33 cellular contexts compared by ENCODE assay signal in genomic region chr2:21258082-21258481, GRCh38.
DNase-seq lines count a peak whose midpoint lies in the region; ATAC-seq and TF ChIP-seq lines count a peak whose summit lies in the region.
"Had no signal": no experiment of that assay in that cellular context is flagged by ENCODE, and none has a peak within 500 bp of the region (broad histone marks: within the 10 kb centered on the region; RNA-seq: fewer than 3 reads in every experiment).

No MANE protein-coding gene starts in this region.

- H2BK12ac ChIP-seq in H9 (ENCODE audit: insufficient read length, low read depth, low read length), result no peak overlapping the region

- no peak for TF ChIP-seq CTCF in H9 (conservative IDR thresholded peaks at IDR 0.05)
- TF ChIP-seq CTCF in smooth muscle cell (IDR thresholded peaks at IDR 0.05; ENCODE audit: borderline replicate concordance, insufficient read depth, poor library complexity, severe bottlenecking), result no peak
- TF ChIP-seq CTCF in RWPE1 (conservative IDR thresholded peaks at IDR 0.05; ENCODE audit: low read depth), result no peak

- H3K79me2 ChIP-seq in H9 (ENCODE audit: insufficient read depth, low read length) (no peaks in the 10 kb centered on the region), smooth muscle cell (ENCODE audit: low read depth) (no peaks in the 10 kb centered on the region)

- no peak overlapping the region for H3K18ac ChIP-seq in H9 (ENCODE audit: insufficient read length, low read depth, low read length)

- H3K9me3 ChIP-seq in H9 (ENCODE audit: control insufficient read depth, low read depth, low read length), result no peaks in the 10 kb centered on the region
- no peaks in the 10 kb centered on the region for H3K9me3 ChIP-seq in smooth muscle cell (replicated peaks; ENCODE audit: low read depth)
- H3K9me3 ChIP-seq: BLaER1 treated with 17β-estradiol and CSF1 and Interleukin-3, amounts not matched to agents 10 nM and 100 nM; colonic mucosa; left ventricle myocardium inferior had no signal

- no peak overlapping the region for H4K91ac ChIP-seq in H9 (ENCODE audit: insufficient read length, low read depth, low read length)

- no peak overlapping the region for H4K8ac ChIP-seq in H9 (replicated peaks; ENCODE audit: insufficient read length, low read depth, low read length)

- ATAC-seq in GM18861 (IDR thresholded peaks at IDR 0.05; ENCODE audit: unreplicated experiment) (no peak), HG03175 (IDR thresholded peaks at IDR 0.05; ENCODE audit: unreplicated experiment) (no peak)
- ATAC-seq: effector memory CD8-positive, alpha-beta T cell; HepG2; stimulated activated effector memory CD8-positive, alpha-beta T cell treated with anti-CD3 and anti-CD28 coated beads, Interleukin-12 subunit alpha, Interleukin-12 subunit beta, amount 100 ng/mL, for 72 hours; T-cell had no signal

- H3K27ac ChIP-seq in H9 (ENCODE audit: insufficient read length, low read depth, low read length), result no peak overlapping the region
- H3K27ac ChIP-seq in angular gyrus (ENCODE audit: low read depth, low read length), result peak overlapping the region; percentile 93
- peak overlapping the region; percentile 51 for H3K27ac ChIP-seq in smooth muscle cell (ENCODE audit: low read depth)
- H3K27ac ChIP-seq in RWPE1, result no peak overlapping the region
- H3K27ac ChIP-seq: colonic mucosa, left ventricle myocardium inferior, WERI-Rb-1 had no signal

- H3K36me3 Mint-ChIP-seq in H9 (ENCODE audit: insufficient read depth in 1 of 3, low read depth in 3 of 3), result no peaks in the 10 kb centered on the region
- H3K36me3 Mint-ChIP-seq: activated naive CD4-positive, alpha-beta T cell treated with anti-CD3 and anti-CD28 coated beads, Interleukin-2, amount 50 U/mL, for 24 hours; naive B cell; stimulated activated effector memory CD8-positive, alpha-beta T cell treated with anti-CD3 and anti-CD28 coated beads, Interleukin-12 subunit alpha, Interleukin-12 subunit beta, amount 100 ng/mL, for 72 hours; T-cell had no signal

- H3K4me1 Mint-ChIP-seq in H9, result peaks cover 17 to 21% of the 10 kb centered on the region in 2 experiments
- H3K4me1 Mint-ChIP-seq: activated naive CD4-positive, alpha-beta T cell treated with anti-CD3 and anti-CD28 coated beads, Interleukin-2, amount 50 U/mL, for 24 hours; naive B cell; stimulated activated effector memory CD8-positive, alpha-beta T cell treated with anti-CD3 and anti-CD28 coated beads, Interleukin-12 subunit alpha, Interleukin-12 subunit beta, amount 100 ng/mL, for 72 hours; T-cell had no signal

- DNase-seq in H9 (peak; percentile 48), islet precursor cell (peak; percentile 43), smooth muscle cell (lab: John Stamatoyannopoulos, UW; ENCODE audit: unreplicated experiment) (no peak), RWPE1 (ENCODE audit: low spot score) (no peak)
- DNase-seq: activated CD4-positive, alpha-beta T cell treated with anti-CD3 and anti-CD28 coated beads for 48 hours; activated CD8-positive, alpha-beta memory T cell treated with anti-CD3 and anti-CD28 coated beads for 24 hours; activated T-cell treated with anti-CD3 and anti-CD28 coated beads for 4 hours; amniotic stem cell; colonic mucosa; effector memory CD8-positive, alpha-beta T cell; erythroblast; GDM1; Karpas-422; left ventricle myocardium inferior; mesendoderm; naive B cell; NCI-H1417; NCI-H2029; NCI-H226; NCI-H69; occipital lobe; stimulated activated CD4-positive, alpha-beta T cell treated with anti-CD3 and anti-CD28 coated beads, Interleukin-15, amount 100 ng/mL, for 24 hours; T-cell; trophoblast cell; WERI-Rb-1 had no signal

- H4K5ac ChIP-seq in H9 (ENCODE audit: insufficient read length, low read depth, low read length), result no peak overlapping the region

- no peak overlapping the region for H3K4me2 ChIP-seq in H9 (ENCODE audit: insufficient read depth, insufficient read length, low read length)
- peak overlapping the region; percentile 56 for H3K4me2 ChIP-seq in smooth muscle cell

- H3K23me2 ChIP-seq in H9 (ENCODE audit: insufficient read length, low read depth, low read length, poor library complexity, severe bottlenecking), result no peaks in the 10 kb centered on the region

- WGBS in H9 (ENCODE audit: extremely low coverage, insufficient read length, low lambda C conversion rate), result no CpG with 5 or more reads among the region's 4 CpGs
- WGBS in smooth muscle cell (ENCODE audit: low lambda C conversion rate), result 41% methylated on average over 4 of the region's 4 CpGs

- no peak overlapping the region for H3K23ac ChIP-seq in H9 (ENCODE audit: insufficient read length, low read depth, low read length)

- H3K56ac ChIP-seq in H9 (ENCODE audit: insufficient read length, low read depth, low read length), result no peak overlapping the region

- no peak overlapping the region for H2BK20ac ChIP-seq in H9 (ENCODE audit: low read depth, low read length, poor library complexity, severe bottlenecking)

- no peaks in the 10 kb centered on the region for H3K9me3 Mint-ChIP-seq in H9
- H3K9me3 Mint-ChIP-seq: activated naive CD4-positive, alpha-beta T cell treated with anti-CD3 and anti-CD28 coated beads, Interleukin-2, amount 50 U/mL, for 24 hours; activated T-helper 2 cell treated with anti-CD3 and anti-CD28 coated beads, Interferon-gamma antibody, Interleukin-2, Interleukin-4, amounts not matched to agents 10 μg/mL and 5 μg/mL and 100 μg/mL, durations not matched to agents 14 hours and 24 hours and 36 hours; stimulated activated effector memory CD8-positive, alpha-beta T cell treated with anti-CD3 and anti-CD28 coated beads, Interleukin-12 subunit alpha, Interleukin-12 subunit beta, amount 100 ng/mL, for 72 hours had no signal

- H3K14ac ChIP-seq in H9 (ENCODE audit: insufficient read depth, low read length), result no peak overlapping the region

- POLR2A ChIA-PET in RWPE1 (lab: Yijun Ruan, JAX; ENCODE audit: low non-redundant PET), result no interaction called here

- H3K4ac ChIP-seq in H9 (ENCODE audit: low read depth, low read length), result no peak overlapping the region

- H3K9ac ChIP-seq in H9 (ENCODE audit: extremely low read depth, insufficient read length, low read length), result no peak overlapping the region
- no peak overlapping the region for H3K9ac ChIP-seq in smooth muscle cell (ENCODE audit: low read depth)
- H3K9ac ChIP-seq: BLaER1 treated with 17β-estradiol and CSF1 and Interleukin-3, amounts not matched to agents 10 nM and 100 nM had no signal

- no peaks in the 10 kb centered on the region for H3K27me3 ChIP-seq in H9 (ENCODE audit: insufficient read depth, low read length)
- no peaks in the 10 kb centered on the region for H3K27me3 ChIP-seq in smooth muscle cell (ENCODE audit: low read depth)
- H3K27me3 ChIP-seq: BLaER1 treated with 17β-estradiol and CSF1 and Interleukin-3, amounts not matched to agents 10 nM and 100 nM; colonic mucosa had no signal

- no peak overlapping the region for H2BK15ac ChIP-seq in H9 (ENCODE audit: low read depth, low read length)

- H3T11ph ChIP-seq in H9 (ENCODE audit: low read length), result no peak overlapping the region

- H3K27me3 Mint-ChIP-seq in H9 (ENCODE audit: low read depth), result peaks cover 3% of the 10 kb centered on the region
- H3K27me3 Mint-ChIP-seq: activated naive CD4-positive, alpha-beta T cell treated with anti-CD3 and anti-CD28 coated beads, Interleukin-2, amount 50 U/mL, for 24 hours; effector memory CD8-positive, alpha-beta T cell; naive B cell; T-cell had no signal

- H2AFZ ChIP-seq in H9 (ENCODE audit: low read length) (no peak overlapping the region), smooth muscle cell (ENCODE audit: low read depth) (peak overlapping the region; percentile 22)

- CTCF ChIA-PET in RWPE1 (lab: Yijun Ruan, JAX), result no interaction called here

- H3K4me3 Mint-ChIP-seq in H9, result no peak overlapping the region
- H3K4me3 Mint-ChIP-seq: activated naive CD4-positive, alpha-beta T cell treated with anti-CD3 and anti-CD28 coated beads, Interleukin-2, amount 50 U/mL, for 24 hours; effector memory CD8-positive, alpha-beta T cell; naive B cell; stimulated activated effector memory CD8-positive, alpha-beta T cell treated with anti-CD3 and anti-CD28 coated beads, Interleukin-12 subunit alpha, Interleukin-12 subunit beta, amount 100 ng/mL, for 72 hours; T-cell had no signal

- no peaks in the 10 kb centered on the region for H3K36me3 ChIP-seq in smooth muscle cell (ENCODE audit: low read depth)
- H3K36me3 ChIP-seq: BLaER1 treated with 17β-estradiol and CSF1 and Interleukin-3, amounts not matched to agents 10 nM and 100 nM; colonic mucosa; left ventricle myocardium inferior; WERI-Rb-1 had no signal

- no peak overlapping the region for H2BK5ac ChIP-seq in H9 (ENCODE audit: insufficient read length, low read length)

- H2AK5ac ChIP-seq in H9 (ENCODE audit: insufficient read length, low read length), result no peak overlapping the region

- H4K20me1 ChIP-seq in H9 (ENCODE audit: control insufficient read depth, insufficient read depth, insufficient read length) (no peaks in the 10 kb centered on the region), smooth muscle cell (ENCODE audit: low read depth) (no peaks in the 10 kb centered on the region)
- H4K20me1 ChIP-seq: BLaER1 treated with 17β-estradiol and CSF1 and Interleukin-3, amounts not matched to agents 10 nM and 100 nM had no signal

- H3K4me1 ChIP-seq in H9 (ENCODE audit: insufficient read depth, low read length) (no peaks in the 10 kb centered on the region; the same call in 1 of the 2 replicates), smooth muscle cell (ENCODE audit: low read depth) (peaks cover 10% of the 10 kb centered on the region)
- H3K4me1 ChIP-seq: colonic mucosa had no signal

- H3K27ac Mint-ChIP-seq in H9, result peak overlapping the region in 1 of 3 experiments; percentile 77; a peak in 2 of 7 replicates
- H3K27ac Mint-ChIP-seq: activated naive CD4-positive, alpha-beta T cell treated with anti-CD3 and anti-CD28 coated beads, Interleukin-2, amount 50 U/mL, for 24 hours; activated T-helper 2 cell treated with anti-CD3 and anti-CD28 coated beads, Interferon-gamma antibody, Interleukin-2, Interleukin-4, amounts not matched to agents 10 μg/mL and 5 μg/mL and 100 μg/mL, durations not matched to agents 14 hours and 24 hours and 36 hours; effector memory CD8-positive, alpha-beta T cell; naive B cell; stimulated activated effector memory CD8-positive, alpha-beta T cell treated with anti-CD3 and anti-CD28 coated beads, Interleukin-12 subunit alpha, Interleukin-12 subunit beta, amount 100 ng/mL, for 72 hours; T-cell had no signal

- no peak overlapping the region for H3K4me3 ChIP-seq in smooth muscle cell
- H3K4me3 ChIP-seq: BLaER1 treated with 17β-estradiol and CSF1 and Interleukin-3, amounts not matched to agents 10 nM and 100 nM; colonic mucosa; left ventricle myocardium inferior had no signal

- no peak overlapping the region for H2BK120ac ChIP-seq in H9 (ENCODE audit: low read depth, low read length, poor library complexity, severe bottlenecking)

- H3K79me1 ChIP-seq in H9 (ENCODE audit: insufficient read depth, low read depth, low read length, poor library complexity, severe bottlenecking), result no peaks in the 10 kb centered on the region

- no peaks in the 10 kb centered on the region for H3F3A ChIP-seq in smooth muscle cell (ENCODE audit: low read depth)

Comparison
In these comparisons a context has a peak if more than half of its experiments do, and no peak if none do; other contexts are left out.
1. DNase-seq: peak in H9 (single experiment) and islet precursor cell (single experiment); none in smooth muscle cell (single experiment) and RWPE1 (single experiment).
2. H3K27ac ChIP-seq: peak in angular gyrus (single experiment) and smooth muscle cell (single experiment); none in H9 (single experiment) and RWPE1 (single experiment).